In the genomic region with DNA sequence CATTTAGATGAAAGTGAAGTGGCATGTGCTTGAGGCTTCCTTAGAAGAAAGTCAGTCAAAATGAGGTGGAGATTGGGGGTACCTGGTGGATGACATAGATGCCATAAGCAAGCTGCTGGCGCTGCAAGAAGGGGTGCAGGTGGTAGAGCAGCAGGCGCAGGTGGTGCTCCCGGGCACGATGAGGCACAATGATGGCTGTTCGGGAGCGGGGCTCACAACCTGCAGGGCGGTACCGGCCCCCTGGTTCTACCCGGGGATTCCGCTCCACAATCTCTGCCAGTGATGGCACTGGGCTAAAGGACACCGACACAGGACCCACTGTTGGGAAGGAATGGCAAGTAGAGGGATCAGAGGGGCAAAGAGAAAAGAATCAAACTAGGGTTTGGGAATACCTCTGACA, we compare ENCODE assay signal across 17 cellular contexts. TPM values are rescaled to one million over a fixed set of nuclear protein-coding genes. Genes with fewer than 3 reads are reported as not detected.
DNase-seq lines count a peak whose midpoint lies in the region; ATAC-seq, FAIRE-seq and TF ChIP-seq lines count a peak whose summit lies in the region.
"Had no signal": no experiment of that assay in that cellular context is flagged by ENCODE, and none has a peak within 500 bp of the region (broad histone marks: within the 10 kb centered on the region; RNA-seq: fewer than 3 reads in every experiment).

No MANE protein-coding gene starts in this region.

- H3K9ac ChIP-seq in K562 (ENCODE audit: insufficient read depth in 1 of 2, low read depth in 2 of 2, low read length in 2 of 2) (peak overlapping the region in 1 of 2 experiments; percentile 22; a peak in 1 of 4 replicates), neural progenitor cell (no peak overlapping the region)

- no peak overlapping the region for H2AFZ ChIP-seq in K562 (ENCODE audit: low read depth, low read length)
- H2AFZ ChIP-seq in neural progenitor cell (replicated peaks): no peak overlapping the region

- no peak for TF ChIP-seq EP300 in K562 (IDR thresholded peaks at IDR 0.05; ENCODE audit: low read length)

- H3K4me2 ChIP-seq in K562 (ENCODE audit: insufficient read depth, low read length) (no peak overlapping the region), neural progenitor cell (no peak overlapping the region)

- H3K27ac ChIP-seq in CD8-positive, alpha-beta T cell (ENCODE audit: low read depth, low read length): no peak overlapping the region
- H3K27ac ChIP-seq in K562 (ENCODE audit: extremely low read depth, low read depth, low read length) (no peak overlapping the region), neural progenitor cell (no peak overlapping the region)
- H3K27ac ChIP-seq: ascending aorta, heart left ventricle, lower lobe of right lung, RWPE1, tibial artery had no signal

- no peak for TF ChIP-seq POLR2A in K562 (conservative IDR thresholded peaks at IDR 0.05)

- no peak for ATAC-seq in activated CD8-positive, alpha-beta T cell treated with anti-CD3 and anti-CD28 coated beads for 36 hours
- no peak for ATAC-seq in activated CD8-positive, alpha-beta T cell treated with anti-CD3 and anti-CD28 coated beads, Interleukin-2, amount 10 ng/mL, durations not matched to agents 7 days and 5 days
- ATAC-seq in CD8-positive, alpha-beta T cell: no peak
- ATAC-seq in K562 (no peak), GM18858 (IDR thresholded peaks at IDR 0.05; ENCODE audit: unreplicated experiment) (no peak)
- ATAC-seq: heart left ventricle, lower lobe of right lung had no signal

- no peak for TF ChIP-seq RAD21 in K562 (CRISPR knock-in tag; conservative IDR thresholded peaks at IDR 0.05 in 1 of 2, IDR thresholded peaks at IDR 0.05 in 1 of 2)

- no peaks in the 10 kb centered on the region for H3K27me3 Mint-ChIP-seq in activated CD8-positive, alpha-beta T cell treated with anti-CD3 and anti-CD28 coated beads for 36 hours
- no peaks in the 10 kb centered on the region for H3K27me3 Mint-ChIP-seq in activated CD8-positive, alpha-beta T cell treated with anti-CD3 and anti-CD28 coated beads, Interleukin-2, amount 10 ng/mL, durations not matched to agents 7 days and 5 days (ENCODE audit: low read depth)
- H3K27me3 Mint-ChIP-seq in CD8-positive, alpha-beta T cell (ENCODE audit: low read depth): no peaks in the 10 kb centered on the region
- no peaks in the 10 kb centered on the region for H3K27me3 Mint-ChIP-seq in neural progenitor cell (ENCODE audit: insufficient read depth, low read depth)

- DNase-seq in activated CD8-positive, alpha-beta T cell treated with anti-CD3 and anti-CD28 coated beads for 36 hours: no peak
- DNase-seq in activated CD8-positive, alpha-beta T cell treated with anti-CD3 and anti-CD28 coated beads, Interleukin-2, amount 10 ng/mL, durations not matched to agents 7 days and 5 days: no peak
- DNase-seq in CD8-positive, alpha-beta T cell: no peak
- no peak for DNase-seq in K562 (ENCODE audit: extremely low read depth in 1 of 4, low spot score in 3 of 4)
- DNase-seq in neural progenitor cell (ENCODE audit: low spot score): no peak
- no peak for DNase-seq in KBM-7
- DNase-seq in germinal center (ENCODE audit: low spot score): no peak
- DNase-seq: activated CD8-positive, alpha-beta memory T cell treated with anti-CD3 and anti-CD28 coated beads for 24 hours; activated gamma-delta T cell; COR-L47; lower lobe of right lung; NCI-H146; tibial artery had no signal

- POLR2A ChIA-PET in activated CD8-positive, alpha-beta T cell treated with anti-CD3 and anti-CD28 coated beads for 36 hours (lab: Charles Lee): interaction anchor here (1.1 to 3.7 kb wide), 4 partner anchors 9 to 28 kb away, joined by 3 to 46 read pairs (median 8); partner anchors contain the start of genes NDUFS2, PPOX and UFC1
- POLR2A ChIA-PET in activated CD8-positive, alpha-beta T cell treated with anti-CD3 and anti-CD28 coated beads, Interleukin-2, amount 10 ng/mL, durations not matched to agents 7 days and 5 days (lab: Charles Lee): interaction anchor here (0.7 to 1.4 kb wide), 2 partner anchors 8 to 20 kb away, joined by 4 to 5 read pairs; partner anchors contain the start of gene PPOX
- POLR2A ChIA-PET in CD8-positive, alpha-beta T cell (lab: Charles Lee): interaction anchor here (4.1 kb wide), 1 partner anchor 9 kb away, joined by 34 read pairs; the partner anchor contains the start of gene PPOX
- POLR2A ChIA-PET in K562 (lab: Yijun Ruan, JAX): interaction anchor here (0.5 to 1.1 kb wide), 2 partner anchors 9 to 196 kb away, joined by 3 to 4 read pairs; partner anchors contain the start of gene PPOX

- no TSS peak for BruUV-seq in K562 (replicated peaks; lab: Mats Ljungman, UMichigan)

- no peak for FAIRE-seq in K562 (lab: Jason Lieb, UNC)

- H3K4me1 ChIP-seq in CD8-positive, alpha-beta T cell (ENCODE audit: insufficient read depth, low read length): peaks cover 28% of the 10 kb centered on the region
- H3K4me1 ChIP-seq in K562 (replicated peaks in 1 of 2; ENCODE audit: control insufficient read depth in 2 of 2, insufficient read depth in 2 of 2, low read length in 2 of 2): peaks cover 15 to 38% of the 10 kb centered on the region in 2 experiments; a peak in 4 of 5 replicates
- no peaks in the 10 kb centered on the region for H3K4me1 ChIP-seq in neural progenitor cell

- H3K9me3 ChIP-seq in CD8-positive, alpha-beta T cell (ENCODE audit: low read length): no peaks in the 10 kb centered on the region
- no peaks in the 10 kb centered on the region for H3K9me3 ChIP-seq in K562 (replicated peaks; ENCODE audit: control insufficient read depth, insufficient read depth, low read depth, low read length)
- H3K9me3 ChIP-seq in neural progenitor cell (ENCODE audit: low read depth): no peaks in the 10 kb centered on the region
- H3K9me3 ChIP-seq: ascending aorta, heart left ventricle, lower lobe of right lung, tibial artery had no signal

- peaks cover 47% of the 10 kb centered on the region for H3K36me3 ChIP-seq in CD8-positive, alpha-beta T cell (ENCODE audit: insufficient read depth, low read length)
- H3K36me3 ChIP-seq in K562 (ENCODE audit: control insufficient read depth, insufficient read depth, low read length) (peaks cover 61% of the 10 kb centered on the region), neural progenitor cell (no peaks in the 10 kb centered on the region)

- H3K4me3 Mint-ChIP-seq in activated CD8-positive, alpha-beta T cell treated with anti-CD3 and anti-CD28 coated beads for 36 hours: no peak overlapping the region
- no peak overlapping the region for H3K4me3 Mint-ChIP-seq in activated CD8-positive, alpha-beta T cell treated with anti-CD3 and anti-CD28 coated beads, Interleukin-2, amount 10 ng/mL, durations not matched to agents 7 days and 5 days
- H3K4me3 Mint-ChIP-seq in CD8-positive, alpha-beta T cell: no peak overlapping the region
- H3K4me3 Mint-ChIP-seq in neural progenitor cell: peak overlapping the region; percentile 99

- H3K27me3 ChIP-seq in CD8-positive, alpha-beta T cell (ENCODE audit: insufficient read depth, low read length): no peaks in the 10 kb centered on the region
- H3K27me3 ChIP-seq in K562 (ENCODE audit: control insufficient read depth in 2 of 2, insufficient read depth in 2 of 2, low read length in 2 of 2): no peaks in the 10 kb centered on the region
- H3K27me3 ChIP-seq in neural progenitor cell: peaks cover 10% of the 10 kb centered on the region
- H3K27me3 ChIP-seq: ascending aorta, heart left ventricle, tibial artery had no signal

- H3K4me1 Mint-ChIP-seq in activated CD8-positive, alpha-beta T cell treated with anti-CD3 and anti-CD28 coated beads for 36 hours (ENCODE audit: low read depth): peaks cover 36% of the 10 kb centered on the region
- peaks cover 36% of the 10 kb centered on the region for H3K4me1 Mint-ChIP-seq in activated CD8-positive, alpha-beta T cell treated with anti-CD3 and anti-CD28 coated beads, Interleukin-2, amount 10 ng/mL, durations not matched to agents 7 days and 5 days (ENCODE audit: low read depth)
- H3K4me1 Mint-ChIP-seq in CD8-positive, alpha-beta T cell (ENCODE audit: low read depth): peaks cover 57% of the 10 kb centered on the region
- peaks cover 24% of the 10 kb centered on the region for H3K4me1 Mint-ChIP-seq in neural progenitor cell

- intact Hi-C loops in activated CD8-positive, alpha-beta T cell treated with anti-CD3 and anti-CD28 coated beads for 36 hours (cut with micrococcal nuclease): no loop called here
- intact Hi-C loops in CD8-positive, alpha-beta T cell (cut with DNase I, micrococcal nuclease): no loop called here
- intact Hi-C loops in K562 (cut with micrococcal nuclease): loop anchor here (10.0 kb wide), 1 partner anchor 340 kb away; no protein-coding TSS in a partner anchor

- 95% methylated on average over 10 of the region's 11 CpGs for WGBS in K562 (ENCODE audit: insufficient coverage, low coverage, missing lambda C conversion rate)

- no peak overlapping the region for H3K4me3 ChIP-seq in CD8-positive, alpha-beta T cell (ENCODE audit: low read depth, low read length)
- H3K4me3 ChIP-seq in K562 (no peak overlapping the region), neural progenitor cell (no peak overlapping the region)
- H3K4me3 ChIP-seq: ascending aorta, heart left ventricle, lower lobe of right lung, tibial artery had no signal

- TF ChIP-seq CTCF in activated CD8-positive, alpha-beta T cell treated with anti-CD3 and anti-CD28 coated beads for 36 hours (IDR thresholded peaks at IDR 0.05): no peak
- no peak for TF ChIP-seq CTCF in CD8-positive, alpha-beta T cell (IDR thresholded peaks at IDR 0.05)
- TF ChIP-seq CTCF in K562 (IDR thresholded peaks at IDR 0.05 in 2 of 3, conservative IDR thresholded peaks at IDR 0.05 in 1 of 3; ENCODE audit: insufficient read depth in 2 of 3, low read depth in 1 of 3, low read length in 3 of 3) (no peak), neural progenitor cell (IDR thresholded peaks at IDR 0.05) (no peak)

- H4K20me1 ChIP-seq in K562 (replicated peaks; ENCODE audit: control insufficient read depth, insufficient read depth, low read length) (no peaks in the 10 kb centered on the region), neural progenitor cell (ENCODE audit: low read depth) (no peaks in the 10 kb centered on the region)

- in situ Hi-C loops in K562 (cut with MboI) (no loop called here), KBM-7 (cut with MboI; ENCODE audit: low pct_unique_long_range_greater_than_20kb, low sequenced_read_pairs) (loop anchor here (25.0 kb wide), 1 partner anchor 212 kb away; no protein-coding TSS in a partner anchor)

- CTCF ChIA-PET in activated CD8-positive, alpha-beta T cell treated with anti-CD3 and anti-CD28 coated beads for 36 hours (lab: Charles Lee): interaction anchor here (3.7 kb wide), 1 partner anchor 8 kb away, joined by 30 read pairs; the partner anchor contains the start of gene PPOX
- CTCF ChIA-PET in activated CD8-positive, alpha-beta T cell treated with anti-CD3 and anti-CD28 coated beads, Interleukin-2, amount 10 ng/mL, durations not matched to agents 7 days and 5 days (lab: Charles Lee): interaction anchor here (3.3 kb wide), 2 partner anchors 9 to 17 kb away, joined by 10 to 40 read pairs; partner anchors contain the start of gene PPOX
- CTCF ChIA-PET in CD8-positive, alpha-beta T cell (lab: Charles Lee): interaction anchor here (3.3 kb wide), 2 partner anchors 9 to 17 kb away, joined by 24 to 25 read pairs; partner anchors contain the start of gene PPOX
- CTCF ChIA-PET in K562 (lab: Yijun Ruan, JAX; ENCODE audit: low intra/inter-chr PET ratio): interaction anchor here (0.7 kb wide), 1 partner anchor 131 kb away, joined by 3 read pairs; no protein-coding TSS in a partner anchor

- H3K79me2 ChIP-seq in K562 (ENCODE audit: control insufficient read depth, insufficient read depth, low read length) (peaks cover 26% of the 10 kb centered on the region), neural progenitor cell (ENCODE audit: low read depth) (no peaks in the 10 kb centered on the region)

- H3K9me1 ChIP-seq in K562 (ENCODE audit: control insufficient read depth, insufficient read depth, low read length): no peaks in the 10 kb centered on the region

- no peaks in the 10 kb centered on the region for H3K9me3 Mint-ChIP-seq in activated CD8-positive, alpha-beta T cell treated with anti-CD3 and anti-CD28 coated beads for 36 hours
- H3K9me3 Mint-ChIP-seq in activated CD8-positive, alpha-beta T cell treated with anti-CD3 and anti-CD28 coated beads, Interleukin-2, amount 10 ng/mL, durations not matched to agents 7 days and 5 days (ENCODE audit: insufficient read depth): no peaks in the 10 kb centered on the region
- no peaks in the 10 kb centered on the region for H3K9me3 Mint-ChIP-seq in CD8-positive, alpha-beta T cell
- no peaks in the 10 kb centered on the region for H3K9me3 Mint-ChIP-seq in neural progenitor cell

- H3F3A ChIP-seq in neural progenitor cell (ENCODE audit: low read depth): peaks cover 10% of the 10 kb centered on the region

- H3K27ac Mint-ChIP-seq in activated CD8-positive, alpha-beta T cell treated with anti-CD3 and anti-CD28 coated beads for 36 hours: peak overlapping the region; percentile 42
- H3K27ac Mint-ChIP-seq in activated CD8-positive, alpha-beta T cell treated with anti-CD3 and anti-CD28 coated beads, Interleukin-2, amount 10 ng/mL, durations not matched to agents 7 days and 5 days: no peak overlapping the region
- peak overlapping the region; percentile 76 for H3K27ac Mint-ChIP-seq in CD8-positive, alpha-beta T cell
- no peak overlapping the region for H3K27ac Mint-ChIP-seq in neural progenitor cell

- H3K36me3 Mint-ChIP-seq in activated CD8-positive, alpha-beta T cell treated with anti-CD3 and anti-CD28 coated beads for 36 hours (ENCODE audit: low read depth): peaks cover 32% of the 10 kb centered on the region
- H3K36me3 Mint-ChIP-seq in activated CD8-positive, alpha-beta T cell treated with anti-CD3 and anti-CD28 coated beads, Interleukin-2, amount 10 ng/mL, durations not matched to agents 7 days and 5 days (ENCODE audit: low read depth): peaks cover 47% of the 10 kb centered on the region
- peaks cover 69% of the 10 kb centered on the region for H3K36me3 Mint-ChIP-seq in CD8-positive, alpha-beta T cell
- H3K36me3 Mint-ChIP-seq in neural progenitor cell: peaks cover 25% of the 10 kb centered on the region

RNA-seq across cellular contexts. Expression of gene B4GALT3, which starts 2.4 kb away (rescaled TPM):
- 10 to 100 TPM; 39.9 to 40.8 TPM for total RNA-seq in activated CD8-positive, alpha-beta T cell treated with anti-CD3 and anti-CD28 coated beads for 36 hours
- 10 to 100 TPM; 34.2 to 37.0 TPM for total RNA-seq in activated CD8-positive, alpha-beta T cell treated with anti-CD3 and anti-CD28 coated beads, Interleukin-2, amount 10 ng/mL, durations not matched to agents 7 days and 5 days
- 10 to 100 TPM; 33.8 to 36.4 TPM for total RNA-seq in CD8-positive, alpha-beta T cell
- total RNA-seq in K562 (2011; cell fraction: chromatin; rRNA removed; ENCODE audit: low replicate concordance): 57.0 and 113 TPM in 2 replicates
- 102 and 112 TPM in 2 replicates for total RNA-seq in K562 (2011; cell fraction: nucleolus; rRNA removed)
- 89.3 and 101 TPM in 2 replicates for total RNA-seq in K562 (2011; cell fraction: nucleoplasm; rRNA removed)
- 37.1 and 68.3 TPM in 2 replicates for total RNA-seq in K562 (2014; rRNA removed)
- 32.0 TPM in 2 replicates for total RNA-seq in K562 (2014; rRNA removed; fragmentation: Illumina TruSeq; extraction: Trizol)
- total RNA-seq in K562 (2015; rRNA removed; fragmentation: Illumina TruSeq; extraction: Trizol): 38.0 and 41.2 TPM in 2 replicates
- 57.6 and 59.9 TPM in 2 replicates for total RNA-seq in K562 (2021)
- 31.2 and 48.5 TPM in 2 replicates for polyA plus RNA-seq in K562 (2011; rRNA removed)
- polyA plus RNA-seq in K562 (2011; cell fraction: cytosol; rRNA removed): 49.7 and 72.8 TPM in 2 replicates
- polyA plus RNA-seq in K562 (2011; cell fraction: nucleus; rRNA removed): 118 and 168 TPM in 2 replicates
- 52.6 and 67.1 TPM in 2 replicates for polyA plus RNA-seq in K562 (2012)
- polyA plus RNA-seq in K562 (2014; fragmentation: Illumina TruSeq; extraction: Trizol): 82.0 and 85.4 TPM in 2 replicates
- 100 to 1,000 TPM in 1 of 2 experiments, 10 to 100 TPM in 1; 46.1 to 103 TPM for polyA plus RNA-seq in K562 (2014; fragmentation: Nextera tagmentation; extraction: Ambion mirVana)
- polyA plus RNA-seq in K562 (2014; rRNA removed): 50.7 and 66.4 TPM in 2 replicates
- polyA minus RNA-seq in K562 (2011; rRNA and poly(A)+ RNA removed): 15.4 and 16.3 TPM in 2 replicates
- polyA minus RNA-seq in K562 (2011; cell fraction: cytosol; rRNA and poly(A)+ RNA removed): 25.1 and 26.1 TPM in 2 replicates
- 21.9 and 28.3 TPM in 2 replicates for polyA minus RNA-seq in K562 (2011; cell fraction: nucleus; rRNA and poly(A)+ RNA removed)
- 9.5 and 36.5 TPM in 2 replicates for total RNA-seq in neural progenitor cell (ENCODE audit: low replicate concordance)

RNA-seq across cellular contexts. Expression of gene PPOX, which starts 8.7 kb away (rescaled TPM):
- total RNA-seq in activated CD8-positive, alpha-beta T cell treated with anti-CD3 and anti-CD28 coated beads for 36 hours: 10 to 100 TPM; 24.4 to 24.9 TPM
- total RNA-seq in activated CD8-positive, alpha-beta T cell treated with anti-CD3 and anti-CD28 coated beads, Interleukin-2, amount 10 ng/mL, durations not matched to agents 7 days and 5 days: 10 to 100 TPM; 37.7 to 38.5 TPM
- 10 to 100 TPM; 18.5 to 19.8 TPM for total RNA-seq in CD8-positive, alpha-beta T cell
- total RNA-seq in K562 (2011; cell fraction: chromatin; rRNA removed; ENCODE audit: low replicate concordance): 111 and 182 TPM in 2 replicates
- total RNA-seq in K562 (2011; cell fraction: nucleolus; rRNA removed): 117 TPM in 2 replicates
- total RNA-seq in K562 (2011; cell fraction: nucleoplasm; rRNA removed): 116 and 129 TPM in 2 replicates
- 45.9 and 66.7 TPM in 2 replicates for total RNA-seq in K562 (2014; rRNA removed)
- total RNA-seq in K562 (2014; rRNA removed; fragmentation: Illumina TruSeq; extraction: Trizol): 33.1 and 36.1 TPM in 2 replicates
- total RNA-seq in K562 (2015; rRNA removed; fragmentation: Illumina TruSeq; extraction: Trizol): 22.1 and 24.9 TPM in 2 replicates
- 48.5 TPM in 2 replicates for total RNA-seq in K562 (2021)
- polyA plus RNA-seq in K562 (2011; rRNA removed): 57.1 and 98.3 TPM in 2 replicates
- polyA plus RNA-seq in K562 (2011; cell fraction: cytosol; rRNA removed): 56.7 and 63.8 TPM in 2 replicates
- 357 and 442 TPM in 2 replicates for polyA plus RNA-seq in K562 (2011; cell fraction: nucleus; rRNA removed)
- 44.3 and 62.8 TPM in 2 replicates for polyA plus RNA-seq in K562 (2012)
- 35.4 and 38.9 TPM in 2 replicates for polyA plus RNA-seq in K562 (2014; fragmentation: Illumina TruSeq; extraction: Trizol)
- 10 to 100 TPM; 17.0 to 31.1 TPM for polyA plus RNA-seq in K562 (2014; fragmentation: Nextera tagmentation; extraction: Ambion mirVana)
- 55.4 and 81.8 TPM in 2 replicates for polyA plus RNA-seq in K562 (2014; rRNA removed)
- 22.0 and 25.5 TPM in 2 replicates for polyA minus RNA-seq in K562 (2011; rRNA and poly(A)+ RNA removed)
- polyA minus RNA-seq in K562 (2011; cell fraction: cytosol; rRNA and poly(A)+ RNA removed): 12.2 and 28.6 TPM in 2 replicates
- 34.2 and 56.1 TPM in 2 replicates for polyA minus RNA-seq in K562 (2011; cell fraction: nucleus; rRNA and poly(A)+ RNA removed)
- 18.3 and 42.4 TPM in 2 replicates for total RNA-seq in neural progenitor cell (ENCODE audit: low replicate concordance)

RNA-seq across cellular contexts. Expression of gene USP21, which starts 15.6 kb away (rescaled TPM):
- total RNA-seq in activated CD8-positive, alpha-beta T cell treated with anti-CD3 and anti-CD28 coated beads for 36 hours: 10 to 100 TPM; 24.4 to 26.7 TPM
- total RNA-seq in activated CD8-positive, alpha-beta T cell treated with anti-CD3 and anti-CD28 coated beads, Interleukin-2, amount 10 ng/mL, durations not matched to agents 7 days and 5 days: 10 to 100 TPM; 29.2 to 32.0 TPM
- total RNA-seq in CD8-positive, alpha-beta T cell: 10 to 100 TPM; 34.8 to 38.1 TPM
- total RNA-seq in K562 (2011; cell fraction: chromatin; rRNA removed; ENCODE audit: low replicate concordance): 83.0 and 141 TPM in 2 replicates
- 82.2 and 86.2 TPM in 2 replicates for total RNA-seq in K562 (2011; cell fraction: nucleolus; rRNA removed)
- 77.2 and 80.0 TPM in 2 replicates for total RNA-seq in K562 (2011; cell fraction: nucleoplasm; rRNA removed)
- total RNA-seq in K562 (2014; rRNA removed) (21.6 and 25.7 TPM in 2 replicates), K562 (2014; rRNA removed; fragmentation: Illumina TruSeq; extraction: Trizol) (4.9 and 5.1 TPM in 2 replicates), K562 (2015; rRNA removed; fragmentation: Illumina TruSeq; extraction: Trizol) (7.2 and 9.5 TPM in 2 replicates), K562 (2021) (41.7 and 42.7 TPM in 2 replicates), neural progenitor cell (ENCODE audit: low replicate concordance) (6.7 and 19.0 TPM in 2 replicates)
- polyA plus RNA-seq in K562 (2011; rRNA removed) (22.9 and 38.9 TPM in 2 replicates), K562 (2014; fragmentation: Illumina TruSeq; extraction: Trizol) (44.9 and 52.4 TPM in 2 replicates), K562 (2014; fragmentation: Nextera tagmentation; extraction: Ambion mirVana) (10 to 100 TPM; 14.7 to 14.8 TPM), K562 (2014; rRNA removed) (35.4 and 39.3 TPM in 2 replicates)
- 42.3 and 59.0 TPM in 2 replicates for polyA plus RNA-seq in K562 (2011; cell fraction: cytosol; rRNA removed)
- polyA plus RNA-seq in K562 (2011; cell fraction: nucleus; rRNA removed): 238 and 248 TPM in 2 replicates
- polyA plus RNA-seq in K562 (2012): 26.7 and 40.5 TPM in 2 replicates
- polyA minus RNA-seq in K562 (2011; rRNA and poly(A)+ RNA removed): 13.3 and 16.3 TPM in 2 replicates
- 15.9 and 25.0 TPM in 2 replicates for polyA minus RNA-seq in K562 (2011; cell fraction: cytosol; rRNA and poly(A)+ RNA removed)
- polyA minus RNA-seq in K562 (2011; cell fraction: nucleus; rRNA and poly(A)+ RNA removed): 42.5 and 75.6 TPM in 2 replicates

RNA-seq across cellular contexts. Expression of gene UFC1, which starts 21.1 kb away (rescaled TPM):
- total RNA-seq in activated CD8-positive, alpha-beta T cell treated with anti-CD3 and anti-CD28 coated beads for 36 hours: 10 to 100 TPM; 81.2 to 84.1 TPM
- total RNA-seq in activated CD8-positive, alpha-beta T cell treated with anti-CD3 and anti-CD28 coated beads, Interleukin-2, amount 10 ng/mL, durations not matched to agents 7 days and 5 days: 100 to 1,000 TPM; 103 to 104 TPM
- total RNA-seq in CD8-positive, alpha-beta T cell: 10 to 100 TPM; 94.7 to 96.6 TPM
- 38.3 and 47.8 TPM in 2 replicates for total RNA-seq in K562 (2011; cell fraction: chromatin; rRNA removed; ENCODE audit: low replicate concordance)
- 27.1 and 28.9 TPM in 2 replicates for total RNA-seq in K562 (2011; cell fraction: nucleolus; rRNA removed)
- 45.8 and 57.9 TPM in 2 replicates for total RNA-seq in K562 (2011; cell fraction: nucleoplasm; rRNA removed)
- total RNA-seq in K562 (2014; rRNA removed): 97.1 and 112 TPM in 2 replicates
- 151 TPM in 2 replicates for total RNA-seq in K562 (2014; rRNA removed; fragmentation: Illumina TruSeq; extraction: Trizol)
- 165 and 167 TPM in 2 replicates for total RNA-seq in K562 (2015; rRNA removed; fragmentation: Illumina TruSeq; extraction: Trizol)
- total RNA-seq in K562 (2021): 92.8 and 94.2 TPM in 2 replicates
- polyA plus RNA-seq in K562 (2011; rRNA removed): 161 and 166 TPM in 2 replicates
- 91.4 and 190 TPM in 2 replicates for polyA plus RNA-seq in K562 (2011; cell fraction: cytosol; rRNA removed)
- 39.8 and 76.0 TPM in 2 replicates for polyA plus RNA-seq in K562 (2011; cell fraction: nucleus; rRNA removed)
- polyA plus RNA-seq in K562 (2012): 124 and 155 TPM in 2 replicates
- 167 and 190 TPM in 2 replicates for polyA plus RNA-seq in K562 (2014; fragmentation: Illumina TruSeq; extraction: Trizol)
- 100 to 1,000 TPM; 213 to 220 TPM for polyA plus RNA-seq in K562 (2014; fragmentation: Nextera tagmentation; extraction: Ambion mirVana)
- polyA plus RNA-seq in K562 (2014; rRNA removed): 113 and 143 TPM in 2 replicates
- 154 and 155 TPM in 2 replicates for polyA minus RNA-seq in K562 (2011; rRNA and poly(A)+ RNA removed)
- 56.1 and 62.8 TPM in 2 replicates for polyA minus RNA-seq in K562 (2011; cell fraction: cytosol; rRNA and poly(A)+ RNA removed)
- 16.7 and 35.9 TPM in 2 replicates for polyA minus RNA-seq in K562 (2011; cell fraction: nucleus; rRNA and poly(A)+ RNA removed)
- total RNA-seq in neural progenitor cell (ENCODE audit: low replicate concordance): 114 and 133 TPM in 2 replicates

RNA-seq across cellular contexts. Expression of gene ADAMTS4, which starts 23.9 kb away (rescaled TPM):
- 1 to 10 TPM; 1.1 to 1.8 TPM for total RNA-seq in activated CD8-positive, alpha-beta T cell treated with anti-CD3 and anti-CD28 coated beads for 36 hours
- total RNA-seq in activated CD8-positive, alpha-beta T cell treated with anti-CD3 and anti-CD28 coated beads, Interleukin-2, amount 10 ng/mL, durations not matched to agents 7 days and 5 days: 1 to 10 TPM in 1 of 2 experiments, under 1 TPM in 1; 0.82 to 2.1 TPM
- under 1 TPM; 0.22 to 0.56 TPM for total RNA-seq in CD8-positive, alpha-beta T cell
- total RNA-seq in K562 (2011; cell fraction: chromatin; rRNA removed; ENCODE audit: low replicate concordance): 2.7 and 5.1 TPM in 2 replicates
- total RNA-seq in K562 (2011; cell fraction: nucleolus; rRNA removed): 2.5 and 5.8 TPM in 2 replicates
- total RNA-seq in K562 (2011; cell fraction: nucleoplasm; rRNA removed): 1.9 and 2.9 TPM in 2 replicates
- total RNA-seq in K562 (2014; rRNA removed): 0.41 and 1.1 TPM in 2 replicates
- total RNA-seq in K562 (2014; rRNA removed; fragmentation: Illumina TruSeq; extraction: Trizol): 0.29 and 0.32 TPM in 2 replicates
- total RNA-seq in K562 (2015; rRNA removed; fragmentation: Illumina TruSeq; extraction: Trizol): 0.18 and 0.41 TPM in 2 replicates
- total RNA-seq in K562 (2021): 1.5 and 3.7 TPM in 2 replicates
- polyA plus RNA-seq in K562 (2011; rRNA removed): 0.27 and 0.45 TPM in 2 replicates
- 0.24 and 0.57 TPM in 2 replicates for polyA plus RNA-seq in K562 (2011; cell fraction: cytosol; rRNA removed)
- polyA plus RNA-seq in K562 (2011; cell fraction: nucleus; rRNA removed): 0.39 and 0.98 TPM in 2 replicates
- 0.76 and 0.78 TPM in 2 replicates for polyA plus RNA-seq in K562 (2012)
- 0.52 and 1.6 TPM in 2 replicates for polyA plus RNA-seq in K562 (2014; fragmentation: Illumina TruSeq; extraction: Trizol)
- under 1 TPM; 0.07 to 0.13 TPM for polyA plus RNA-seq in K562 (2014; fragmentation: Nextera tagmentation; extraction: Ambion mirVana)
- 0.58 and 0.85 TPM in 2 replicates for polyA plus RNA-seq in K562 (2014; rRNA removed)
- polyA minus RNA-seq in K562 (2011; rRNA and poly(A)+ RNA removed): 0.12 and 0.95 TPM in 2 replicates
- 2.6 TPM in 1 of 2 replicates, not detected in the other for polyA minus RNA-seq in K562 (2011; cell fraction: cytosol; rRNA and poly(A)+ RNA removed)
- polyA minus RNA-seq in K562 (2011; cell fraction: nucleus; rRNA and poly(A)+ RNA removed): 1.1 and 1.9 TPM in 2 replicates
- 1.3 and 5.4 TPM in 2 replicates for total RNA-seq in neural progenitor cell (ENCODE audit: low replicate concordance)

Comparison
In these comparisons a context has a peak if more than half of its experiments do, and no peak if none do; other contexts are left out.
1. H3K27ac Mint-ChIP-seq: peak in activated CD8-positive, alpha-beta T cell treated with anti-CD3 and anti-CD28 coated beads for 36 hours (single experiment) and CD8-positive, alpha-beta T cell (single experiment); none in activated CD8-positive, alpha-beta T cell treated with anti-CD3 and anti-CD28 coated beads, Interleukin-2, amount 10 ng/mL, durations not matched to agents 7 days and 5 days (single experiment) and neural progenitor cell (single experiment).